ENCODE assay signal across 7 cellular contexts in genomic region chr1:112713466-112714312, GRCh38. TPM values are rescaled to one million over a fixed set of nuclear protein-coding genes. Genes with fewer than 3 reads are reported as not detected.
DNase-seq lines count a peak whose midpoint lies in the region; ATAC-seq, FAIRE-seq and TF ChIP-seq lines count a peak whose summit lies in the region.

No MANE protein-coding gene starts in this region.

- RAD21 ChIA-PET in GM12878 (lab: Charles Lee; ENCODE audit: unreplicated experiment), result interaction anchor here (2.2 to 8.6 kb wide), 6 partner anchors 13 to 322 kb away, joined by 6 to 192 read pairs (median 20); partner anchors contain the start of gene CTTNBP2NL

- H3K27ac ChIP-seq in GM12878 (ENCODE audit: control insufficient read depth, insufficient read depth), result no peak overlapping the region

- TF ChIP-seq RAD21 in Ishikawa (IDR thresholded peaks at IDR 0.05; ENCODE audit: low read depth) (no peak), GM12878 (IDR thresholded peaks at IDR 0.05; ENCODE audit: insufficient read depth, low read depth, low read length) (no peak)

- TF ChIP-seq CTCF in GM12878 (IDR thresholded peaks at IDR 0.05 in 2 of 3, conservative IDR thresholded peaks at IDR 0.05 in 1 of 3; ENCODE audit: control insufficient read depth in 2 of 3, extremely low read depth in 1 of 3, insufficient read depth in 1 of 3, low read depth in 3 of 3, low read length in 3 of 3), result no peak

- no peaks in the 10 kb centered on the region for H3K27me3 ChIP-seq in GM12878 (replicated peaks in 1 of 2; ENCODE audit: control insufficient read depth in 2 of 2, insufficient read depth in 2 of 2, low read length in 1 of 2)
- H3K27me3 ChIP-seq in mononuclear cell (ENCODE audit: insufficient read depth, low read length), result no peaks in the 10 kb centered on the region

- FAIRE-seq in GM19239 (lab: Jason Lieb, UNC), result peak; percentile 72
- peak; percentile 80 for FAIRE-seq in GM12878 (lab: Jason Lieb, UNC)

- H3K9ac ChIP-seq in GM12878 (ENCODE audit: control insufficient read depth, insufficient read depth, low read length), result no peak overlapping the region; the same call in 1 of the 2 replicates

- H3K4me1 ChIP-seq in GM12878 (ENCODE audit: control insufficient read depth, insufficient read depth, low read length) (peaks cover 22% of the 10 kb centered on the region), mononuclear cell (ENCODE audit: insufficient read depth, low read length) (peaks cover 34% of the 10 kb centered on the region)

- TF ChIP-seq EP300 in Ishikawa (IDR thresholded peaks at IDR 0.05; ENCODE audit: borderline replicate concordance), result peak; percentile 32; the same call in 1 of the 2 replicates
- TF ChIP-seq EP300 in GM12878 (IDR thresholded peaks at IDR 0.05; ENCODE audit: borderline replicate concordance in 1 of 2, control insufficient read depth in 1 of 2, low read depth in 2 of 2, low read length in 2 of 2), result 0 out of 4 replicates have a peak, but pooled peaks of 1 of the 2 experiments have one; percentile 42

- CTCF ChIA-PET in GM12878 (lab: Yijun Ruan, JAX), result interaction anchor here (0.6 to 10.8 kb wide), 10 partner anchors 11 to 362 kb away, joined by 3 to 428 read pairs (median 10); partner anchors contain the start of gene MOV10

- ATAC-seq in GM12878, result peak; percentile 32

- SMC1A ChIA-PET in GM12878 (lab: Charles Lee; ENCODE audit: uncharacterized antibody, unreplicated experiment), result interaction anchor here (1.0 to 8.7 kb wide), 3 partner anchors 9 to 89 kb away, joined by 3 to 178 read pairs (median 14); no protein-coding TSS in a partner anchor

- BruUV-seq in GM12878 (replicated peaks; lab: Mats Ljungman, UMichigan), result no TSS peak

- 46% methylated on average over 14 of the region's 14 CpGs for WGBS in GM12878 (ENCODE audit: insufficient coverage, insufficient replicate concordance, low lambda C conversion rate, missing lambda C conversion rate)

- intact Hi-C loops in GM12878 (cut with micrococcal nuclease; ENCODE audit: unreplicated experiment), result loop anchor here (2.0 to 10.0 kb wide), 3 partner anchors 95 to 681 kb away; partner anchors contain the start of genes CAPZA1, MAGI3 and ST7L

- H3K79me2 ChIP-seq in GM12878 (ENCODE audit: control insufficient read depth, insufficient read depth, low read length), result no peaks in the 10 kb centered on the region

- 0 out of 2 replicates have a peak, but pooled peaks cover 3% of the 10 kb centered on the region for H4K20me1 ChIP-seq in GM12878 (ENCODE audit: control insufficient read depth, insufficient read depth)

- H3K4me3 ChIP-seq in GM12878, result peak overlapping the region; percentile 79; the same call in 1 of the 2 replicates
- peak overlapping the region; percentile 42 for H3K4me3 ChIP-seq in mononuclear cell (ENCODE audit: low read length)

- in situ Hi-C loops in GM12878 (cut with MboI), result no loop called here

- H2AFZ ChIP-seq in GM12878 (ENCODE audit: control insufficient read depth, low read depth, low read length), result no peak overlapping the region; the same call in 1 of the 2 replicates

- no peaks in the 10 kb centered on the region for H3K36me3 ChIP-seq in GM12878 (ENCODE audit: control insufficient read depth in 2 of 2, insufficient read depth in 2 of 2, low read length in 1 of 2)

- H3K9me3 ChIP-seq in GM12878 (replicated peaks; ENCODE audit: control insufficient read depth, insufficient read depth, low read length), result no peaks in the 10 kb centered on the region
- H3K9me3 ChIP-seq in mononuclear cell (ENCODE audit: low read depth, low read length), result no peaks in the 10 kb centered on the region

- POLR2A ChIA-PET in GM12878 (lab: Charles Lee), result interaction anchor here (0.5 to 1.3 kb wide), 3 partner anchors 9 to 217 kb away, joined by 3 to 6 read pairs (median 4); no protein-coding TSS in a partner anchor

- TF ChIP-seq POLR2A in GM12878 (IDR thresholded peaks at IDR 0.05; ENCODE audit: low read depth, low read length), result no peak

- H3K4me2 ChIP-seq in GM12878 (ENCODE audit: control insufficient read depth, insufficient read depth), result peak overlapping the region; percentile 98

- peak; percentile 64 for DNase-seq in GM19239 (ENCODE audit: insufficient read length, low spot score)
- no peak for DNase-seq in GM12878 (ENCODE audit: low read depth, low spot score)
- DNase-seq in NCI-H146 treated with DMSO at 0.1 percent for 48 hours (lab: John Stamatoyannopoulos, UW; ENCODE audit: unreplicated experiment), result no peak
- DNase-seq in OCI-M2 (lab: John Stamatoyannopoulos, UW; ENCODE audit: unreplicated experiment), result no peak
- DNase-seq in NCI-H2107 (lab: John Stamatoyannopoulos, UW), result no peak

TF ChIP-seq in Ishikawa, 13 proteins besides CTCF, POLR2A, EP300 and RAD21 (continues in another document):
- TF ChIP-seq TEAD4 (IDR thresholded peaks at IDR 0.05) (no peak), CREB1 (IDR thresholded peaks at IDR 0.05; ENCODE audit: low read depth) (no peak), TCF12 (IDR thresholded peaks at IDR 0.05; ENCODE audit: low read depth) (no peak), EGR1 (IDR thresholded peaks at IDR 0.05) (no peak), CEBPB (IDR thresholded peaks at IDR 0.05) (no peak), TAF1 (IDR thresholded peaks at IDR 0.05; ENCODE audit: low read depth) (no peak)

RNA-seq across cellular contexts. Expression of gene PPM1J, which starts 1.4 kb away (rescaled TPM):
- total RNA-seq in GM12878 (2013; cell fraction: nucleolus; rRNA removed), result 0.56 and 0.69 TPM in 2 replicates
- 0.76 and 1.4 TPM in 2 replicates for total RNA-seq in GM12878 (2014; rRNA removed)
- 0.32 and 0.45 TPM in 2 replicates for total RNA-seq in GM12878 (2014; rRNA removed; fragmentation: Illumina TruSeq; extraction: Trizol)
- total RNA-seq in GM12878 (2021), result 0.59 and 1.5 TPM in 2 replicates
- polyA plus RNA-seq in GM12878 (2011; ENCODE audit: low read depth), result 0.47 TPM
- polyA plus RNA-seq in GM12878 (2011; rRNA removed), result 0.88 and 1.6 TPM in 2 replicates
- polyA plus RNA-seq in GM12878 (2011; cell fraction: cytosol; rRNA removed), result 2.2 and 2.3 TPM in 2 replicates
- 5.5 and 7.0 TPM in 2 replicates for polyA plus RNA-seq in GM12878 (2011; cell fraction: nucleus; rRNA removed)
- 0.72 and 0.80 TPM in 2 replicates for polyA plus RNA-seq in GM12878 (2012)
- polyA plus RNA-seq in GM12878 (2014; fragmentation: Illumina TruSeq; extraction: Trizol), result 0.19 and 0.71 TPM in 2 replicates
- under 1 TPM in 1 of 2 experiments, not detected in 1; 0.07 TPM for polyA plus RNA-seq in GM12878 (2014; fragmentation: Nextera tagmentation; extraction: Ambion mirVana)
- polyA plus RNA-seq in GM12878 (2014; rRNA removed), result 1.3 and 1.8 TPM in 2 replicates
- polyA plus RNA-seq in GM12878 (2016; fragmentation: Nextera tagmentation; extraction: Ambion mirVana), result under 1 TPM; 0.25 to 0.34 TPM
- polyA minus RNA-seq in GM12878 (2011; rRNA and poly(A)+ RNA removed), result 1.1 and 1.2 TPM in 2 replicates
- polyA minus RNA-seq in GM12878 (2011; cell fraction: cytosol; rRNA and poly(A)+ RNA removed), result 0.94 TPM in 1 of 2 replicates, not detected in the other
- 0.85 and 1.1 TPM in 2 replicates for polyA minus RNA-seq in GM12878 (2011; cell fraction: nucleus; rRNA and poly(A)+ RNA removed)
- total RNA-seq in mononuclear cell, result 0.63 TPM

RNA-seq across cellular contexts. Expression of gene RHOC, which starts 6.8 kb away (rescaled TPM):
- 33.4 and 48.0 TPM in 2 replicates for total RNA-seq in GM12878 (2013; cell fraction: nucleolus; rRNA removed)
- total RNA-seq in GM12878 (2014; rRNA removed), result 178 and 187 TPM in 2 replicates
- 183 TPM in 2 replicates for total RNA-seq in GM12878 (2014; rRNA removed; fragmentation: Illumina TruSeq; extraction: Trizol)
- 138 and 142 TPM in 2 replicates for total RNA-seq in GM12878 (2021)
- polyA plus RNA-seq in GM12878 (2011; ENCODE audit: low read depth), result 130 TPM
- polyA plus RNA-seq in GM12878 (2011; rRNA removed), result 258 and 371 TPM in 2 replicates
- 673 and 682 TPM in 2 replicates for polyA plus RNA-seq in GM12878 (2011; cell fraction: cytosol; rRNA removed)
- 302 and 356 TPM in 2 replicates for polyA plus RNA-seq in GM12878 (2011; cell fraction: nucleus; rRNA removed)
- 211 and 224 TPM in 2 replicates for polyA plus RNA-seq in GM12878 (2012)
- polyA plus RNA-seq in GM12878 (2014; fragmentation: Illumina TruSeq; extraction: Trizol), result 316 and 336 TPM in 2 replicates
- 10 to 100 TPM; 20.6 to 37.9 TPM for polyA plus RNA-seq in GM12878 (2014; fragmentation: Nextera tagmentation; extraction: Ambion mirVana)
- polyA plus RNA-seq in GM12878 (2014; rRNA removed), result 232 and 264 TPM in 2 replicates
- 100 to 1,000 TPM; 118 to 130 TPM for polyA plus RNA-seq in GM12878 (2016; fragmentation: Nextera tagmentation; extraction: Ambion mirVana)
- polyA minus RNA-seq in GM12878 (2011; rRNA and poly(A)+ RNA removed), result 302 and 335 TPM in 2 replicates
- polyA minus RNA-seq in GM12878 (2011; cell fraction: cytosol; rRNA and poly(A)+ RNA removed), result 68.6 and 69.9 TPM in 2 replicates
- 44.2 and 56.9 TPM in 2 replicates for polyA minus RNA-seq in GM12878 (2011; cell fraction: nucleus; rRNA and poly(A)+ RNA removed)
- total RNA-seq in mononuclear cell, result 60.4 TPM

RNA-seq across cellular contexts. Expression of gene MOV10, which starts 39.2 kb away (rescaled TPM):
- 74.7 and 85.4 TPM in 2 replicates for total RNA-seq in GM12878 (2013; cell fraction: nucleolus; rRNA removed)
- total RNA-seq in GM12878 (2014; rRNA removed) (43.1 and 47.1 TPM in 2 replicates), GM12878 (2014; rRNA removed; fragmentation: Illumina TruSeq; extraction: Trizol) (31.4 and 37.4 TPM in 2 replicates), GM12878 (2021) (78.2 and 80.3 TPM in 2 replicates), mononuclear cell (27.2 TPM)
- 50.0 TPM for polyA plus RNA-seq in GM12878 (2011; ENCODE audit: low read depth)
- polyA plus RNA-seq in GM12878 (2011; rRNA removed) (15.7 and 43.7 TPM in 2 replicates), GM12878 (2014; fragmentation: Illumina TruSeq; extraction: Trizol) (44.5 and 70.4 TPM in 2 replicates), GM12878 (2014; fragmentation: Nextera tagmentation; extraction: Ambion mirVana) (10 to 100 TPM; 21.0 to 28.6 TPM), GM12878 (2014; rRNA removed) (65.8 and 82.0 TPM in 2 replicates), GM12878 (2016; fragmentation: Nextera tagmentation; extraction: Ambion mirVana) (10 to 100 TPM; 52.5 to 58.6 TPM)
- polyA plus RNA-seq in GM12878 (2011; cell fraction: cytosol; rRNA removed), result 51.6 and 52.6 TPM in 2 replicates
- polyA plus RNA-seq in GM12878 (2011; cell fraction: nucleus; rRNA removed), result 214 and 236 TPM in 2 replicates
- polyA plus RNA-seq in GM12878 (2012), result 48.1 and 49.7 TPM in 2 replicates
- polyA minus RNA-seq in GM12878 (2011; rRNA and poly(A)+ RNA removed), result 34.5 and 70.3 TPM in 2 replicates
- polyA minus RNA-seq in GM12878 (2011; cell fraction: cytosol; rRNA and poly(A)+ RNA removed), result 21.7 and 27.8 TPM in 2 replicates
- polyA minus RNA-seq in GM12878 (2011; cell fraction: nucleus; rRNA and poly(A)+ RNA removed), result 49.7 and 83.2 TPM in 2 replicates
